In the genomic region with DNA sequence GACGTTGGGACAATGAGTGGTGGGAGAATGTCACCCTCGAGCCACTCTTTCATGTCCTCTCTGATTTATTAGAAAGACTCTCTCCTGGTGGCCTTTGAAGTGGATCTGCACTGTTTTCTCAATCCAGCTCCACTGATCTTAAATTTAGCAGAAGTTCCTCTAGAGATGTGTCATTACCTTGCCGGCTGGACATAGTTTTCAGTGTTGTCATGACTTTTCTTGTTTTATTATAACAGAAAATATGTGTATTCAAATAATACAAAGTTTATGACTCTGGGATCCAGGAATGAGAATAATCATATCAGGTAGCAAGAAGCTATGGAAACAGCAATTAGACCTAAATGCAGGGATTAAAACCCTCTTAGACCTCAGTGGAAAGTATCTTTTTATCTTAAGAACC, we compare ENCODE assay signal across 22 cellular contexts.
A peak's percentile ranks its signal among the peaks of the same experiment; 100 is the strongest.
DNase-seq lines count a peak whose midpoint lies in the region; ATAC-seq and TF ChIP-seq lines count a peak whose summit lies in the region.
"Had no signal": no experiment of that assay in that cellular context is flagged by ENCODE, and none has a peak within 500 bp of the region (broad histone marks: within the 10 kb centered on the region; RNA-seq: fewer than 3 reads in every experiment).

No MANE protein-coding gene starts in this region.

- H3K27ac ChIP-seq in PC-3 (ENCODE audit: low read length) (no peak overlapping the region), osteoblast (ENCODE audit: low read depth, low read length) (no peak overlapping the region), upper lobe of left lung (no peak overlapping the region)
- H3K27ac ChIP-seq: A549; BLaER1 treated with 17β-estradiol and CSF1 and Interleukin-3, amounts not matched to agents 10 nM and 100 nM had no signal

- no peak for TF ChIP-seq CTCF in PC-3 (conservative IDR thresholded peaks at IDR 0.05; ENCODE audit: low read depth, low read length)
- no peak for TF ChIP-seq CTCF in osteoblast (IDR thresholded peaks at IDR 0.05; ENCODE audit: extremely low read depth, low read depth, low read length)
- TF ChIP-seq CTCF in upper lobe of left lung (IDR thresholded peaks at IDR 0.05): no peak

- H3K9ac ChIP-seq in PC-3 (ENCODE audit: low read length): no peak overlapping the region
- H3K9ac ChIP-seq: BLaER1 treated with 17β-estradiol and CSF1 and Interleukin-3, amounts not matched to agents 10 nM and 100 nM had no signal

- intact Hi-C loops in PC-3 (cut with micrococcal nuclease): no loop called here

- H3K79me2 ChIP-seq in PC-3 (ENCODE audit: low read length) (no peaks in the 10 kb centered on the region), osteoblast (ENCODE audit: insufficient read depth, low read length) (no peaks in the 10 kb centered on the region)

- H3K4me2 ChIP-seq in PC-3 (ENCODE audit: low read length) (no peak overlapping the region), osteoblast (ENCODE audit: insufficient read depth, low read length) (no peak overlapping the region)
- H3K4me2 ChIP-seq: A549; BLaER1 treated with 17β-estradiol and CSF1 and Interleukin-3, amounts not matched to agents 10 nM and 100 nM had no signal

- CTCF ChIA-PET in PC-3 (lab: Charles Lee): no interaction called here

- H3F3A ChIP-seq in PC-3 (ENCODE audit: low read length, unreplicated experiment): no peaks in the 10 kb centered on the region

- H2AFZ ChIP-seq in PC-3 (ENCODE audit: low read length) (no peak overlapping the region), osteoblast (ENCODE audit: low read length) (no peak overlapping the region)

- ATAC-seq in PC-3 (no peak), HG03095 (IDR thresholded peaks at IDR 0.05; ENCODE audit: unreplicated experiment) (no peak), upper lobe of left lung (ENCODE audit: low FRiP score in 2 of 2) (no peak)
- ATAC-seq: A549 had no signal

- H3K36me3 ChIP-seq in PC-3 (ENCODE audit: low read depth, low read length): no peaks in the 10 kb centered on the region
- H3K36me3 ChIP-seq in osteoblast (ENCODE audit: insufficient read depth, low read length): no peaks in the 10 kb centered on the region
- no peaks in the 10 kb centered on the region for H3K36me3 ChIP-seq in upper lobe of left lung
- H3K36me3 ChIP-seq: BE2C; BLaER1 treated with 17β-estradiol and CSF1 and Interleukin-3, amounts not matched to agents 10 nM and 100 nM; HAP-1 had no signal

- no TSS peak for BruUV-seq in PC-3 (replicated peaks; lab: Mats Ljungman, UMichigan)

- TF ChIP-seq EP300 in upper lobe of left lung (IDR thresholded peaks at IDR 0.05): no peak

- TF ChIP-seq POLR2A in upper lobe of left lung (IDR thresholded peaks at IDR 0.05): no peak

- POLR2A ChIA-PET in PC-3 (lab: Charles Lee; ENCODE audit: unreplicated experiment): no interaction called here

- no peaks in the 10 kb centered on the region for H3K9me2 ChIP-seq in PC-3 (replicated peaks; ENCODE audit: low read length)

- DNase-seq in EL (peak; percentile 39), PC-3 (peak; percentile 16), islet precursor cell (peak; percentile 65), osteoblast (ENCODE audit: insufficient read length, low spot score, missing footprints) (peak; percentile 49), putamen (ENCODE audit: low spot score) (no peak), upper lobe of left lung (no peak), C1 segment of cervical spinal cord (lab: John Stamatoyannopoulos, UW) (no peak)
- DNase-seq: 8988T; ACHN; AML-193; BE2C; CD4-positive, alpha-beta memory T cell; COR-L47; DMS153; DND-41; GF-D8; GOT3; HFFc6 had no signal

- H3K27me3 ChIP-seq in PC-3 (ENCODE audit: low read length): peaks cover 58% of the 10 kb centered on the region
- H3K27me3 ChIP-seq in osteoblast (ENCODE audit: insufficient read depth, low read length): peaks cover 7% of the 10 kb centered on the region
- no peaks in the 10 kb centered on the region for H3K27me3 ChIP-seq in upper lobe of left lung
- H3K27me3 ChIP-seq: BE2C; BLaER1 treated with 17β-estradiol and CSF1 and Interleukin-3, amounts not matched to agents 10 nM and 100 nM had no signal

- H4K20me1 ChIP-seq in PC-3 (ENCODE audit: low read length): no peaks in the 10 kb centered on the region
- H4K20me1 ChIP-seq in osteoblast (ENCODE audit: insufficient read depth, low read length): no peaks in the 10 kb centered on the region
- H4K20me1 ChIP-seq: BLaER1 treated with 17β-estradiol and CSF1 and Interleukin-3, amounts not matched to agents 10 nM and 100 nM had no signal

- H3K4me3 ChIP-seq in PC-3 (ENCODE audit: low read length) (no peak overlapping the region), osteoblast (ENCODE audit: insufficient read depth, low read length) (no peak overlapping the region), upper lobe of left lung (no peak overlapping the region)
- H3K4me3 ChIP-seq: A549; BLaER1 treated with 17β-estradiol and CSF1 and Interleukin-3, amounts not matched to agents 10 nM and 100 nM; HAP-1 had no signal

- H3K9me3 ChIP-seq in PC-3 (ENCODE audit: low read length): 0 out of 2 replicates have a peak, but pooled peaks cover 5% of the 10 kb centered on the region
- no peaks in the 10 kb centered on the region for H3K9me3 ChIP-seq in osteoblast (ENCODE audit: low read depth, low read length)
- H3K9me3 ChIP-seq in upper lobe of left lung: no peaks in the 10 kb centered on the region
- H3K9me3 ChIP-seq: A549; BE2C; BLaER1 treated with 17β-estradiol and CSF1 and Interleukin-3, amounts not matched to agents 10 nM and 100 nM; HAP-1 had no signal

- 54 to 60% methylated on average over 3 of the region's 3 CpGs for WGBS in upper lobe of left lung, 2 donors

- no peaks in the 10 kb centered on the region for H3K4me1 ChIP-seq in PC-3 (ENCODE audit: insufficient read depth, low read length)
- H3K4me1 ChIP-seq in osteoblast (ENCODE audit: insufficient read depth, low read length): no peaks in the 10 kb centered on the region
- H3K4me1 ChIP-seq in upper lobe of left lung: no peaks in the 10 kb centered on the region
- H3K4me1 ChIP-seq: A549; BE2C; BLaER1 treated with 17β-estradiol and CSF1 and Interleukin-3, amounts not matched to agents 10 nM and 100 nM; HAP-1 had no signal

Comparison
In these comparisons a context has a peak if more than half of its experiments do, and no peak if none do; other contexts are left out.
1. DNase-seq: peak in EL (single experiment), PC-3 (single experiment), islet precursor cell (single experiment) and osteoblast (single experiment); none in putamen (single experiment), upper lobe of left lung (0 of 2) and C1 segment of cervical spinal cord (0 of 14).